In genomic region chr9:29100762-29101161, GRCh38 we compare ENCODE assay signal across 17 cellular contexts.
DNase-seq lines count a peak whose midpoint lies in the region; ATAC-seq, FAIRE-seq and TF ChIP-seq lines count a peak whose summit lies in the region.
"Had no signal": no experiment of that assay in that cellular context is flagged by ENCODE, and none has a peak within 500 bp of the region (broad histone marks: within the 10 kb centered on the region; RNA-seq: fewer than 3 reads in every experiment).

No MANE protein-coding gene starts in this region.

- no peaks in the 10 kb centered on the region for H3F3A ChIP-seq in OCI-LY1 (ENCODE audit: insufficient read depth, low read length)

- H3K4me2 ChIP-seq in OCI-LY1 (ENCODE audit: low read length): peak overlapping the region; percentile 3; the same call in 1 of the 2 replicates

- H3K4me3 ChIP-seq in OCI-LY1 (ENCODE audit: low read depth, low read length, poor library complexity, severe bottlenecking): no peak overlapping the region

- no peak overlapping the region for H3K9ac ChIP-seq in OCI-LY1 (ENCODE audit: low read length)

- no peaks in the 10 kb centered on the region for H3K27me3 ChIP-seq in OCI-LY1 (ENCODE audit: insufficient read depth, low read length)

- peaks cover 11% of the 10 kb centered on the region for H3K4me1 ChIP-seq in OCI-LY1 (ENCODE audit: insufficient read depth, low read length, severe bottlenecking)

- H4K20me1 ChIP-seq in OCI-LY1 (ENCODE audit: insufficient read depth, low read length): no peaks in the 10 kb centered on the region

- H3K36me3 ChIP-seq in OCI-LY1 (ENCODE audit: insufficient read depth, low read length): no peaks in the 10 kb centered on the region; the same call in 1 of the 2 replicates

- DNase-seq in KBM-7 (peak; percentile 51), GM03348 (ENCODE audit: low spot score) (no peak), C1 segment of cervical spinal cord (lab: John Stamatoyannopoulos, UW) (no peak), posterior vena cava (ENCODE audit: low spot score) (no peak)
- DNase-seq: AML-193; Calu3; CD4-positive, alpha-beta memory T cell; DMS79 treated with DMSO at 0.1 percent for 48 hours; EL; H9 had no signal

- intact Hi-C loops in posterior vena cava (cut with DNase I): no loop called here

- peak; percentile 58 for FAIRE-seq in islet of Langerhans (lab: Jason Lieb, UNC)
- FAIRE-seq: A204.1, GM19239, H1 had no signal

- H3K9me2 ChIP-seq in OCI-LY1 (ENCODE audit: low read depth, low read length): no peaks in the 10 kb centered on the region

- peak; percentile 60 for ATAC-seq in GM18858 (IDR thresholded peaks at IDR 0.05; ENCODE audit: unreplicated experiment)

- H3K9me3 ChIP-seq in OCI-LY1 (ENCODE audit: low read length): peaks cover 2% of the 10 kb centered on the region; the same call in 1 of the 2 replicates

- no peak overlapping the region for H2AFZ ChIP-seq in OCI-LY1 (ENCODE audit: low read length)

- in situ Hi-C loops in KBM-7 (cut with MboI; ENCODE audit: low pct_unique_long_range_greater_than_20kb, low sequenced_read_pairs): no loop called here

- no peaks in the 10 kb centered on the region for H3K79me2 ChIP-seq in OCI-LY1 (ENCODE audit: insufficient read depth, low read length)

- TF ChIP-seq CTCF in OCI-LY1 (IDR thresholded peaks at IDR 0.05; ENCODE audit: low read length): no peak

- H3K27ac ChIP-seq in OCI-LY1 (ENCODE audit: low read depth, low read length, poor library complexity, severe bottlenecking): peak overlapping the region; percentile 40
- H3K27ac ChIP-seq: HL-60 had no signal
